In genomic region chr10:119541046-119541445, GRCh38 we compare ENCODE assay signal across 9 cellular contexts. TPM values are rescaled to one million over a fixed set of nuclear protein-coding genes. Genes with fewer than 3 reads are reported as not detected.
A peak's percentile ranks its signal among the peaks of the same experiment; 100 is the strongest.
DNase-seq lines count a peak whose midpoint lies in the region; ATAC-seq and TF ChIP-seq lines count a peak whose summit lies in the region.
"Had no signal": no experiment of that assay in that cellular context is flagged by ENCODE, and none has a peak within 500 bp of the region (broad histone marks: within the 10 kb centered on the region; RNA-seq: fewer than 3 reads in every experiment).

No MANE protein-coding gene starts in this region.

- H3K36me3 ChIP-seq in DND-41 (ENCODE audit: insufficient read depth, low read length) (peaks cover 4% of the 10 kb centered on the region; the same call in 1 of the 2 replicates), OCI-LY7 (ENCODE audit: insufficient read depth, low read length) (no peaks in the 10 kb centered on the region), psoas muscle (ENCODE audit: insufficient read depth in 1 of 2, low read depth in 1 of 2) (no peaks in the 10 kb centered on the region)

- peaks cover 57% of the 10 kb centered on the region for H3K79me2 ChIP-seq in DND-41 (ENCODE audit: insufficient read depth, low read length)
- no peaks in the 10 kb centered on the region for H3K79me2 ChIP-seq in OCI-LY7 (ENCODE audit: insufficient read depth, low read depth, low read length)

- peak overlapping the region; percentile 96 for H3K4me2 ChIP-seq in DND-41 (ENCODE audit: insufficient read depth, low read length)
- H3K4me2 ChIP-seq in OCI-LY7 (ENCODE audit: low read length), result peak overlapping the region; percentile 88

- H3K27ac ChIP-seq in DND-41 (ENCODE audit: low read length) (no peak overlapping the region), OCI-LY7 (ENCODE audit: low read depth, low read length, poor library complexity, severe bottlenecking) (no peak overlapping the region), psoas muscle (no peak overlapping the region)

- no TSS peak for BruUV-seq in OCI-LY7 (replicated peaks; lab: Mats Ljungman, UMichigan)

- no peaks in the 10 kb centered on the region for H3K9me2 ChIP-seq in OCI-LY7 (ENCODE audit: insufficient read depth, low read length)

- H3K27me3 ChIP-seq in DND-41 (ENCODE audit: insufficient read depth, low read length, poor library complexity), result no peaks in the 10 kb centered on the region
- H3K27me3 ChIP-seq in psoas muscle (ENCODE audit: insufficient read depth in 3 of 3, low read length in 2 of 3), result peaks cover 0 to 11% (median 4%) of the 10 kb centered on the region in 3 donors

- H3K9me3 ChIP-seq in DND-41 (ENCODE audit: insufficient read depth, low read length, severe bottlenecking) (no peaks in the 10 kb centered on the region), OCI-LY7 (ENCODE audit: low read length) (no peaks in the 10 kb centered on the region), psoas muscle (no peaks in the 10 kb centered on the region)

- ATAC-seq in DND-41 (ENCODE audit: insufficient read depth, low read depth), result no peak
- no peak for ATAC-seq in psoas muscle
- no peak for ATAC-seq in GM21423 (IDR thresholded peaks at IDR 0.05; ENCODE audit: unreplicated experiment)
- no peak for ATAC-seq in GM19324 (IDR thresholded peaks at IDR 0.05; ENCODE audit: low FRiP score, unreplicated experiment)

- H3K4me3 ChIP-seq in DND-41 (ENCODE audit: low read depth in 1 of 2, low read length in 2 of 2), result peak overlapping the region in 1 of 2 experiments; percentile 61; a peak in 3 of 4 replicates
- peak overlapping the region; percentile 69 for H3K4me3 ChIP-seq in OCI-LY7 (ENCODE audit: low read depth, low read length, poor library complexity, severe bottlenecking)
- H3K4me3 ChIP-seq in cardiac fibroblast (replicated peaks in 1 of 2; ENCODE audit: low read depth in 2 of 2, low read length in 2 of 2), result peak overlapping the region in 1 of 2 donors; percentile 68
- H3K4me3 ChIP-seq in psoas muscle, result peak overlapping the region; percentile 82

- DNase-seq in DND-41 (no peak), OCI-LY7 (ENCODE audit: low spot score) (no peak), cardiac fibroblast (ENCODE audit: low read depth in 2 of 2) (peak; percentile 14 to 33), psoas muscle (no peak), NOMO-1 (lab: John Stamatoyannopoulos, UW; ENCODE audit: unreplicated experiment in 2 of 2) (no peak), NOMO-1 treated with DMSO at 0.1 percent for 48 hours (lab: John Stamatoyannopoulos, UW; ENCODE audit: unreplicated experiment) (no peak)
- DNase-seq: NCI-H1105 treated with DMSO at 0.1 percent for 48 hours had no signal

- CTCF ChIA-PET in OCI-LY7 (lab: Charles Lee; ENCODE audit: unreplicated experiment), result no interaction called here

- peaks cover 47% of the 10 kb centered on the region for H3K4me1 ChIP-seq in DND-41 (ENCODE audit: insufficient read depth, low read length)
- peaks cover 48% of the 10 kb centered on the region for H3K4me1 ChIP-seq in OCI-LY7 (ENCODE audit: insufficient read depth, low read length, poor library complexity, severe bottlenecking)
- H3K4me1 ChIP-seq in psoas muscle, result peaks cover 7% of the 10 kb centered on the region

- POLR2A ChIA-PET in OCI-LY7 (lab: Charles Lee), result interaction anchor here (0.9 to 4.0 kb wide), 3 partner anchors 16 to 63 kb away, joined by 3 to 18 read pairs (median 3); no protein-coding TSS in a partner anchor

- 58 to 68% (median 63%) methylated on average over 6 of the region's 6 CpGs for WGBS in psoas muscle, 3 donors

- peak overlapping the region; percentile 90; the same call in 1 of the 2 replicates for H3K9ac ChIP-seq in DND-41 (ENCODE audit: low read depth, low read length)

- no peak for TF ChIP-seq CTCF in DND-41 (IDR thresholded peaks at IDR 0.05; ENCODE audit: borderline replicate concordance, extremely low read depth, low read length, poor library complexity, severe bottlenecking)
- no peak for TF ChIP-seq CTCF in OCI-LY7 (conservative IDR thresholded peaks at IDR 0.05; ENCODE audit: low read length)
- no peak for TF ChIP-seq CTCF in cardiac fibroblast (IDR thresholded peaks at IDR 0.05; ENCODE audit: low read depth, low read length)
- no peak for TF ChIP-seq CTCF in psoas muscle (IDR thresholded peaks at IDR 0.05)

- intact Hi-C loops in OCI-LY7 (cut with micrococcal nuclease; ENCODE audit: unreplicated experiment), result loop anchor here (5.0 kb wide), 1 partner anchor 39 kb away; no protein-coding TSS in a partner anchor
- intact Hi-C loops in psoas muscle (cut with DNase I), result loop anchor here in 1 of 2 donors (5.0 kb wide), 1 partner anchor 344 kb away; no protein-coding TSS in a partner anchor

- H4K20me1 ChIP-seq in DND-41 (ENCODE audit: insufficient read depth, low read length), result peaks cover 25% of the 10 kb centered on the region; the same call in 1 of the 2 replicates
- H4K20me1 ChIP-seq in OCI-LY7 (ENCODE audit: insufficient read depth, low read length), result no peaks in the 10 kb centered on the region

- H2AFZ ChIP-seq in DND-41 (ENCODE audit: low read depth, low read length) (no peak overlapping the region), OCI-LY7 (ENCODE audit: low read length) (no peak overlapping the region)

RNA-seq across cellular contexts. Expression of gene RGS10, which starts 1.5 kb away (rescaled TPM):
- total RNA-seq in OCI-LY7 (2014; rRNA removed; shearing (Covaris generic)), result 16.9 and 22.5 TPM in 2 replicates
- total RNA-seq in OCI-LY7 (2022), result 45.2 and 48.8 TPM in 2 replicates
- total RNA-seq in psoas muscle, result 10 to 100 TPM in 3 of 4 donors, 1 to 10 TPM in 1; 5.7 to 28.4 (median 12.6) TPM
- 1 to 10 TPM; 4.2 to 9.5 (median 7.4) TPM for polyA plus RNA-seq in psoas muscle

RNA-seq across cellular contexts. Expression of gene TIAL1, which starts 55.7 kb away (rescaled TPM):
- total RNA-seq in OCI-LY7 (2014; rRNA removed; shearing (Covaris generic)), result 61.1 and 67.6 TPM in 2 replicates
- 172 and 174 TPM in 2 replicates for total RNA-seq in OCI-LY7 (2022)
- total RNA-seq in psoas muscle, result 100 to 1,000 TPM in 1 of 4 donors, 10 to 100 TPM in 3; 57.7 to 106 (median 81.8) TPM
- 10 to 100 TPM; 38.2 to 92.6 (median 54.5) TPM for polyA plus RNA-seq in psoas muscle

Comparison
In these comparisons a context has a peak if more than half of its experiments do, and no peak if none do; other contexts are left out.
1. DNase-seq: peak in cardiac fibroblast (2 of 2); none in DND-41 (single experiment), OCI-LY7 (single experiment), psoas muscle (0 of 2), NOMO-1 (0 of 2) and NOMO-1 treated with DMSO at 0.1 percent for 48 hours (single experiment).